10 cellular contexts compared by ENCODE assay signal in the genomic region with DNA sequence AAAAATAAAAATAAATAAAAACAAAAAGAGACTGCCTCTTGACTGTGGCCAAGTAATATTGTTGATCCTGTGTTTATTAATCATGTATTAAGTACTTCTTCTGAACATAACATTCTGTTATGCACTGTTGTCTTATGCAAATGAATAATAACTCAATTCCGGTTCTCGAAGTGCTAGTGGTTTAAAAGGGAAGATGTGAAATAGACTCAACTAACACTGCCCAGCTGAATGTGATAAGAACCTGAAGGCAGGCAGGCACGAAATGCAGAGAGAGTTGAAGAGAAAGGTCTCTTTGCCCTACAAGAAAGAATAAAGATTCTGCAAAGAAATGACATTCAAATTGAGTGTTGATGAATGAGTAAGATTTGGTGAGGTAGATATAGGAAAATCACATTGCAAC.
"Had no signal": no experiment of that assay in that cellular context is flagged by ENCODE, and none has a peak within 500 bp of the region (broad histone marks: within the 10 kb centered on the region; RNA-seq: fewer than 3 reads in every experiment).

No MANE protein-coding gene starts in this region.

- H3K4me3 Mint-ChIP-seq: GM23338, H9, HFFc6 had no signal

- H3K9me3 ChIP-seq: HAP-1 had no signal

- H3K4me2 ChIP-seq: GM23338 had no signal

- H3K4me3 ChIP-seq: GM23248, GM23338, HAP-1 had no signal

- H2AFZ ChIP-seq: GM23248, GM23338 had no signal

- H3K36me3 ChIP-seq: HAP-1 had no signal

- H3K4me1 ChIP-seq: HAP-1 had no signal

- H3K9me3 Mint-ChIP-seq: GM23338, H9 had no signal

- ATAC-seq: GM23338, HCT116 had no signal

- H3K27ac Mint-ChIP-seq: GM23338, H9, HFFc6 had no signal

- DNase-seq: GM23248, H7, H9, HCEC 1CT, HFFc6 had no signal

- H3K9ac ChIP-seq: GM23248 had no signal

- H3K27ac ChIP-seq: GM23248 had no signal

- FAIRE-seq: H1, H54 had no signal
